In the genomic region with DNA sequence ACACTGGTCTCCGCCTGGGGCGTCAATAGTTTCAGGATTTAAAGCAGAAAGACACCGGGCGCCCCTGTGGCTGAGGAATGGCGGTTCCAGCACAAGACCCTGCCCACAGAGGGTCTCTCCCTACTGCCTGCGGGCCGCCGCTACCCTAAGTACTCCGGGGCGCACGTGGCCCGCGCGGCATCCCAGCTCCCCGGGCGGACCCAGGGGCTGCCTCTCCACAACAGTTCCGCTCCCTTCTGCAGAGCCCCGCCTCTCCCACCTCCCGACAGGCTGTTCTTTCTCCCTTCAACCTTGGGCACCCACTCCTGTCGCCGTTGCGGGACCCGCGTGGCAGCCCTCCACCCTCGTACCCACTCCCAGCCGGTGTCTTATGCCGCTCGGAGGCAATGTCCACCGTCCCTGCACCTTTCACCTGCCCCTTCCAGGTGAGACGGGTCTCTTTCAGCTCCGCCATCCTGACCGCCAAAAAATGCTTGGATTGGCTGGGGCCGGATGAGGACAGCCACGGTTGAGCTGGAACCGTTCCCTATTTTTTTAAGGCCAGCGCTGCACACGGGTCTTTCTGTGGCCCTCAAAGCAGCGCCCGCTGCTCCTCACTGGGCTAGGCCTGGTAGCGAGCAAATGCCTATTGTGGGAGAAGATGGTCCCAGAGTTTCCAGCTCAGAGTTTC, we compare ENCODE assay signal across 18 cellular contexts. TPM values are rescaled to one million over a fixed set of nuclear protein-coding genes. Genes with fewer than 3 reads are reported as not detected.
A peak's percentile ranks its signal among the peaks of the same experiment; 100 is the strongest.
DNase-seq lines count a peak whose midpoint lies in the region; ATAC-seq and FAIRE-seq lines count a peak whose summit lies in the region.
"Had no signal": no experiment of that assay in that cellular context is flagged by ENCODE, and none has a peak within 500 bp of the region (broad histone marks: within the 10 kb centered on the region; RNA-seq: fewer than 3 reads in every experiment).

No MANE protein-coding gene starts in this region.

- no peak overlapping the region for H3K27ac Mint-ChIP-seq in activated naive CD8-positive, alpha-beta T cell treated with anti-CD3 and anti-CD28 coated beads, Interleukin-2, amount 10 ng/mL, durations not matched to agents 7 days and 5 days
- no peak overlapping the region for H3K27ac Mint-ChIP-seq in activated naive CD8-positive, alpha-beta T cell treated with anti-CD3 and anti-CD28 coated beads for 36 hours
- H3K27ac Mint-ChIP-seq in memory B cell, result no peak overlapping the region
- H3K27ac Mint-ChIP-seq in stimulated activated naive B cell treated with anti-CD40 and anti-IgM and Interleukin-4, amounts not matched to agents 10 μg/mL and 1 μg/mL and 100 μg/mL, for 72 hours, result peak overlapping the region; percentile 57

- H3K27me3 Mint-ChIP-seq in activated naive CD8-positive, alpha-beta T cell treated with anti-CD3 and anti-CD28 coated beads, Interleukin-2, amount 10 ng/mL, durations not matched to agents 7 days and 5 days, result peaks cover 91% of the 10 kb centered on the region
- H3K27me3 Mint-ChIP-seq in activated naive CD8-positive, alpha-beta T cell treated with anti-CD3 and anti-CD28 coated beads for 36 hours, result peaks cover 95% of the 10 kb centered on the region
- H3K27me3 Mint-ChIP-seq in memory B cell, result peaks cover 40% of the 10 kb centered on the region
- H3K27me3 Mint-ChIP-seq in stimulated activated naive B cell treated with anti-CD40 and anti-IgM and Interleukin-4, amounts not matched to agents 10 μg/mL and 1 μg/mL and 100 μg/mL, for 72 hours, result peaks cover 79 to 96% of the 10 kb centered on the region in 2 donors

- no peak for DNase-seq in activated naive CD8-positive, alpha-beta T cell treated with anti-CD3 and anti-CD28 coated beads, Interleukin-2, amount 10 ng/mL, durations not matched to agents 7 days and 5 days
- no peak for DNase-seq in activated naive CD8-positive, alpha-beta T cell treated with anti-CD3 and anti-CD28 coated beads for 36 hours
- DNase-seq in amniotic epithelial cell (ENCODE audit: low read depth), result peak; percentile 46
- DNase-seq in memory B cell (ENCODE audit: low spot score in 2 of 2), result no peak
- DNase-seq in stimulated activated naive B cell treated with anti-CD40 and anti-IgM and Interleukin-4, amounts not matched to agents 10 μg/mL and 1 μg/mL and 100 μg/mL, for 72 hours, result no peak
- no peak for DNase-seq in D341Med (ENCODE audit: low spot score)
- no peak for DNase-seq in urothelium cell line (ENCODE audit: low spot score)
- DNase-seq: activated CD4-positive, alpha-beta T cell treated with anti-CD3 and anti-CD28 coated beads for 48 hours; activated T-cell treated with anti-CD3 and anti-CD28 coated beads, Interleukin-2, amount 50 U/mL, for 48 hours; KG1; NCI-H1417 treated with DMSO at 0.1 percent for 48 hours; pancreas; PC-9; stimulated activated CD8-positive, alpha-beta memory T cell treated with anti-CD3 and anti-CD28 coated beads, Interleukin-4, amount 100 ng/mL, for 48 hours; uterus had no signal

- peaks cover 3% of the 10 kb centered on the region for H3K36me3 Mint-ChIP-seq in activated naive CD8-positive, alpha-beta T cell treated with anti-CD3 and anti-CD28 coated beads, Interleukin-2, amount 10 ng/mL, durations not matched to agents 7 days and 5 days
- H3K36me3 Mint-ChIP-seq in activated naive CD8-positive, alpha-beta T cell treated with anti-CD3 and anti-CD28 coated beads for 36 hours, result peaks cover 2% of the 10 kb centered on the region
- peaks cover 3% of the 10 kb centered on the region for H3K36me3 Mint-ChIP-seq in memory B cell
- H3K36me3 Mint-ChIP-seq in stimulated activated naive B cell treated with anti-CD40 and anti-IgM and Interleukin-4, amounts not matched to agents 10 μg/mL and 1 μg/mL and 100 μg/mL, for 72 hours, result peaks cover 4 to 8% of the 10 kb centered on the region in 2 donors

- no peaks in the 10 kb centered on the region for H3K9me3 Mint-ChIP-seq in activated naive CD8-positive, alpha-beta T cell treated with anti-CD3 and anti-CD28 coated beads, Interleukin-2, amount 10 ng/mL, durations not matched to agents 7 days and 5 days
- H3K9me3 Mint-ChIP-seq in activated naive CD8-positive, alpha-beta T cell treated with anti-CD3 and anti-CD28 coated beads for 36 hours, result peaks cover 5% of the 10 kb centered on the region
- H3K9me3 Mint-ChIP-seq in memory B cell, result peaks cover 3% of the 10 kb centered on the region
- no peaks in the 10 kb centered on the region for H3K9me3 Mint-ChIP-seq in stimulated activated naive B cell treated with anti-CD40 and anti-IgM and Interleukin-4, amounts not matched to agents 10 μg/mL and 1 μg/mL and 100 μg/mL, for 72 hours

- peak overlapping the region; percentile 48 for H3K4me3 Mint-ChIP-seq in activated naive CD8-positive, alpha-beta T cell treated with anti-CD3 and anti-CD28 coated beads, Interleukin-2, amount 10 ng/mL, durations not matched to agents 7 days and 5 days
- no peak overlapping the region for H3K4me3 Mint-ChIP-seq in activated naive CD8-positive, alpha-beta T cell treated with anti-CD3 and anti-CD28 coated beads for 36 hours
- H3K4me3 Mint-ChIP-seq in memory B cell, result peak overlapping the region; percentile 58
- H3K4me3 Mint-ChIP-seq in stimulated activated naive B cell treated with anti-CD40 and anti-IgM and Interleukin-4, amounts not matched to agents 10 μg/mL and 1 μg/mL and 100 μg/mL, for 72 hours, result peak overlapping the region; percentile 58 to 71
- H3K4me3 Mint-ChIP-seq: T-helper 1 cell treated with Interleukin-12 subunit alpha and Interleukin-12 subunit beta and Interleukin-4 antibody, amounts not matched to agents 30 μg/mL and 1 μg/mL, for 36 hours had no signal

- POLR2A ChIA-PET in activated naive CD8-positive, alpha-beta T cell treated with anti-CD3 and anti-CD28 coated beads, Interleukin-2, amount 10 ng/mL, durations not matched to agents 7 days and 5 days (lab: Charles Lee), result no interaction called here

- FAIRE-seq in urothelium cell line (lab: Jason Lieb, UNC), result no peak
- FAIRE-seq: endometrium, pancreas had no signal

- ATAC-seq in activated naive CD8-positive, alpha-beta T cell treated with anti-CD3 and anti-CD28 coated beads, Interleukin-2, amount 10 ng/mL, durations not matched to agents 7 days and 5 days (ENCODE audit: low read depth), result no peak
- ATAC-seq in memory B cell (ENCODE audit: low read depth) (no peak), GM21381 (IDR thresholded peaks at IDR 0.05; ENCODE audit: unreplicated experiment) (no peak)
- ATAC-seq in stimulated activated naive B cell treated with anti-CD40 and anti-IgM and Interleukin-4, amounts not matched to agents 10 μg/mL and 1 μg/mL and 100 μg/mL, for 72 hours (replicated peaks), result no peak
- ATAC-seq: pancreas had no signal

- peaks cover 23% of the 10 kb centered on the region for H3K4me1 Mint-ChIP-seq in activated naive CD8-positive, alpha-beta T cell treated with anti-CD3 and anti-CD28 coated beads, Interleukin-2, amount 10 ng/mL, durations not matched to agents 7 days and 5 days
- H3K4me1 Mint-ChIP-seq in activated naive CD8-positive, alpha-beta T cell treated with anti-CD3 and anti-CD28 coated beads for 36 hours, result peaks cover 36% of the 10 kb centered on the region
- peaks cover 26% of the 10 kb centered on the region for H3K4me1 Mint-ChIP-seq in memory B cell
- peaks cover 44 to 61% of the 10 kb centered on the region in 2 donors for H3K4me1 Mint-ChIP-seq in stimulated activated naive B cell treated with anti-CD40 and anti-IgM and Interleukin-4, amounts not matched to agents 10 μg/mL and 1 μg/mL and 100 μg/mL, for 72 hours

RNA-seq across cellular contexts. Expression of a gene that starts 1.6 kb away (rescaled TPM):
- not detected for total RNA-seq in activated naive CD8-positive, alpha-beta T cell treated with anti-CD3 and anti-CD28 coated beads, Interleukin-2, amount 10 ng/mL, durations not matched to agents 7 days and 5 days
- not detected for total RNA-seq in activated naive CD8-positive, alpha-beta T cell treated with anti-CD3 and anti-CD28 coated beads for 36 hours
- total RNA-seq: PC-9, uterus had no signal
